In genomic region chr14:102758087-102758486, GRCh38 we compare ENCODE assay signal across 27 cellular contexts.
"Had no signal": no experiment of that assay in that cellular context is flagged by ENCODE, and none has a peak within 500 bp of the region (broad histone marks: within the 10 kb centered on the region; RNA-seq: fewer than 3 reads in every experiment).

No MANE protein-coding gene starts in this region.

- ATAC-seq: activated naive CD4-positive, alpha-beta T cell treated with anti-CD3 and anti-CD28 coated beads, Interleukin-2, amount 50 U/mL, for 72 hours; activated naive CD8-positive, alpha-beta T cell treated with anti-CD3 and anti-CD28 coated beads, Interleukin-2, amount 50 U/mL, for 24 hours; activated T-cell treated with anti-CD3 and anti-CD28 coated beads, Interleukin-2, amount 50 U/mL, for 4 hours; body of pancreas; T-helper 17 cell had no signal

- H3K4me3 ChIP-seq: ascending aorta, body of pancreas, MG63, Peyer's patch had no signal

- H3K27ac ChIP-seq: ascending aorta, body of pancreas, Peyer's patch had no signal

- H3K4me1 ChIP-seq: ascending aorta, body of pancreas, Peyer's patch had no signal

- H3K36me3 ChIP-seq: ascending aorta, MG63, Peyer's patch had no signal

- DNase-seq: activated CD4-positive, alpha-beta memory T cell treated with anti-CD3 and anti-CD28 coated beads for 36 hours; activated CD4-positive, alpha-beta T cell treated with anti-CD3 and anti-CD28 coated beads, Interleukin-2, amount 10 ng/mL, durations not matched to agents 7 days and 5 days; activated CD4-positive, CD25-positive, alpha-beta regulatory T cell; activated CD8-positive, alpha-beta memory T cell treated with anti-CD3 and anti-CD28 coated beads for 24 hours; activated effector memory CD4-positive, alpha-beta T cell treated with anti-CD3 and anti-CD28 coated beads, Interleukin-2, amount 50 U/mL, for 16 hours; activated naive CD4-positive, alpha-beta T cell treated with Interleukin-2 at 50 U/mL for 16 hours; activated naive CD8-positive, alpha-beta T cell treated with anti-CD3 and anti-CD28 coated beads, Interleukin-2, amount 50 U/mL, for 24 hours; activated T-cell treated with anti-CD3 and anti-CD28 coated beads, Interleukin-2, amount 50 U/mL, for 4 hours; amniotic stem cell; body of pancreas; central memory CD4-positive, alpha-beta T cell; MG63; MV-4-11; NCI-H1092 treated with DMSO at 0.1 percent for 48 hours; NCI-H1417 treated with DMSO at 0.1 percent for 48 hours; NCI-H1694 treated with DMSO at 0.1 percent for 48 hours; NCI-H2029 treated with DMSO at 0.1 percent for 48 hours; NCI-H345; NCI-H510A; NCI-H526 treated with DMSO at 0.1 percent for 48 hours; NK-92 treated with Interleukin-12 subunit alpha and Interleukin-12 subunit beta, amount 100 ng/mL, for 24 hours; Peyer's patch; SHP77 treated with DMSO at 0.1 percent for 48 hours; T-helper 17 cell; T1000 had no signal

- H3K27me3 ChIP-seq: ascending aorta, body of pancreas, MG63, Peyer's patch had no signal

- H3K9me3 ChIP-seq: ascending aorta, body of pancreas, MG63, Peyer's patch had no signal
